8 cellular contexts compared by ENCODE assay signal in the genomic region with DNA sequence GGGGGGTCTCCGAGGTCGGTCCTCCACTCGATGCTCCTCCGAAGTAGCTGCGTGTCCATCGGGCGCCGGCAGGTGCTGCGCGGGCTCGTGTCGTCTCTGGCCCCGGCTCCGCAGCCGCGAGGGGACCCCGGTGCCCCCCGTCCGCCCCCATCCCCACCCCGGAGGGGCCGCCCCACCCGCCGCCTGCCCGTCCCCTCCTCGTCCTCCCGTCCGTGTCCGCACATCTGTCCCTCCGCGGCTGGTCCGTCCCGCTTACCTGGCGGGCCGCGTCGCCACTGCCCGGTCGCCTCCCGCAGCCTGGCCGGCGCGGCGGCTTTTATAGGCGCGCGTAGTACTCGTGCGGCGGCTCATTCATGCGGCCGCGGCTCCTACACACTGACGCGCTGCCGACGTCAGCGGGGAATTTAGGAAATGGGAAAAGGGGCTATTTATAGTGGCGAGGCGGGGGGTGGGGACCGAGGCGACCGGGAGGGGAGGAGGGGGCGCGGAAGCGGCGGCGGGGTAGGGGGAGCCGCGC. TPM values are rescaled to one million over a fixed set of nuclear protein-coding genes. Genes with fewer than 3 reads are reported as not detected.
DNase-seq lines count a peak whose midpoint lies in the region; ATAC-seq, FAIRE-seq and TF ChIP-seq lines count a peak whose summit lies in the region.

No MANE protein-coding gene starts in this region.

- intact Hi-C loops in heart right ventricle (cut with DNase I) (loop anchor here in 5 of 10 donors (5.0 to 10.0 kb wide), 4 partner anchors 124 to 344 kb away; no protein-coding TSS in a partner anchor), Right ventricle myocardium inferior (cut with DNase I) (no loop called here), uterus (cut with DNase I; ENCODE audit: low total_unique reads) (loop anchor here (10.0 kb wide), 1 partner anchor 124 kb away; no protein-coding TSS in a partner anchor)

- H3K4me1 Mint-ChIP-seq in activated T-helper 17 cell treated with anti-CD3 and anti-CD28 coated beads, Interleukin-2, amount 50 U/mL, for 72 hours: peaks cover 11% of the 10 kb centered on the region

- H3K9me3 Mint-ChIP-seq in activated T-helper 17 cell treated with anti-CD3 and anti-CD28 coated beads, Interleukin-2, amount 50 U/mL, for 72 hours: no peaks in the 10 kb centered on the region

- no peak overlapping the region for H3K9ac ChIP-seq in keratinocyte (ENCODE audit: control insufficient read depth, extremely low read depth, insufficient read depth, low read length)

- TF ChIP-seq CTCF in heart right ventricle (IDR thresholded peaks at IDR 0.05) (no peak), keratinocyte (optimal IDR thresholded peaks at IDR 0.05 in 1 of 3, IDR thresholded peaks at IDR 0.05 in 1 of 3, conservative IDR thresholded peaks at IDR 0.05 in 1 of 3; ENCODE audit: extremely low read depth in 1 of 3, insufficient read depth in 2 of 3, low read length in 3 of 3) (peak in 1 of 3 experiments; percentile 2), uterus (IDR thresholded peaks at IDR 0.05) (no peak)

- H3K9me1 ChIP-seq in keratinocyte (ENCODE audit: control insufficient read depth, extremely low read depth, insufficient read depth, low read length): no peaks in the 10 kb centered on the region

- H3K27me3 Mint-ChIP-seq in activated T-helper 17 cell treated with anti-CD3 and anti-CD28 coated beads, Interleukin-2, amount 50 U/mL, for 72 hours: peaks cover 6% of the 10 kb centered on the region

- DNase-seq in heart right ventricle: no peak
- no peak for DNase-seq in Right ventricle myocardium inferior (ENCODE audit: missing footprints)
- no peak for DNase-seq in keratinocyte (ENCODE audit: low read depth, low spot score)
- peak in 1 of 2 donors; percentile 51 for DNase-seq in uterus
- DNase-seq in foreskin melanocyte: no peak

- H3K27ac ChIP-seq in heart right ventricle: peak overlapping the region in 8 of 10 donors; percentile 25 to 62 (median 32)
- H3K27ac ChIP-seq in keratinocyte (ENCODE audit: control insufficient read depth, insufficient read depth, low read length): no peak overlapping the region
- peak overlapping the region; percentile 44 to 70 for H3K27ac ChIP-seq in uterus

- ATAC-seq in heart right ventricle: peak in 2 of 8 donors; percentile 0 to 2
- no peak for ATAC-seq in Right ventricle myocardium inferior
- ATAC-seq in activated T-helper 17 cell treated with anti-CD3 and anti-CD28 coated beads, Interleukin-2, amount 50 U/mL, for 72 hours (replicated peaks): no peak
- no peak for ATAC-seq in GM18867 (IDR thresholded peaks at IDR 0.05; ENCODE audit: unreplicated experiment)
- ATAC-seq in HG03175 (IDR thresholded peaks at IDR 0.05; ENCODE audit: unreplicated experiment): no peak

- peak overlapping the region; percentile 45 for H3K4me2 ChIP-seq in keratinocyte (ENCODE audit: control insufficient read depth, extremely low read depth, insufficient read depth, low read depth, low read length)

- H3K79me2 ChIP-seq in keratinocyte (ENCODE audit: control insufficient read depth, insufficient read depth, low read length): no peaks in the 10 kb centered on the region

- no peaks in the 10 kb centered on the region for H3K9me3 ChIP-seq in heart right ventricle
- H3K9me3 ChIP-seq in keratinocyte (ENCODE audit: control insufficient read depth, low read depth, low read length): no peaks in the 10 kb centered on the region
- H3K9me3 ChIP-seq in uterus: no peaks in the 10 kb centered on the region

- H3K4me1 ChIP-seq in heart right ventricle (peaks cover 18 to 54% (median 45%) of the 10 kb centered on the region in 9 donors), keratinocyte (ENCODE audit: control insufficient read depth, extremely low read depth, insufficient read depth, low read length) (peaks cover 18% of the 10 kb centered on the region), uterus (peaks cover 7 to 16% of the 10 kb centered on the region in 2 donors)

- H3K4me3 Mint-ChIP-seq in activated T-helper 17 cell treated with anti-CD3 and anti-CD28 coated beads, Interleukin-2, amount 50 U/mL, for 72 hours: peak overlapping the region; percentile 55

- no peak for TF ChIP-seq POLR2A in uterus (IDR thresholded peaks at IDR 0.05)

- H4K20me1 ChIP-seq in keratinocyte (ENCODE audit: control insufficient read depth, extremely low read depth, insufficient read depth, low read length): peaks cover 6% of the 10 kb centered on the region

- H3K36me3 Mint-ChIP-seq in activated T-helper 17 cell treated with anti-CD3 and anti-CD28 coated beads, Interleukin-2, amount 50 U/mL, for 72 hours (ENCODE audit: low read depth): peaks cover 21% of the 10 kb centered on the region

- H3K4me3 ChIP-seq in heart right ventricle (peak overlapping the region; percentile 38 to 88 (median 58)), keratinocyte (ENCODE audit: control insufficient read depth in 2 of 3, extremely low read depth in 1 of 3, insufficient read depth in 2 of 3, low read depth in 1 of 3, low read length in 3 of 3) (peak overlapping the region; percentile 8 to 58 (median 27)), uterus (peak overlapping the region; percentile 30 to 63)

- H3K27me3 ChIP-seq in heart right ventricle (peaks cover 0 to 66% (median 10%) of the 10 kb centered on the region in 7 donors), keratinocyte (ENCODE audit: control insufficient read depth, extremely low read depth, insufficient read depth, low read length) (peaks cover 9% of the 10 kb centered on the region), uterus (no peaks in the 10 kb centered on the region)

- dilution Hi-C loops in keratinocyte (cut with MboI; ENCODE audit: extremely low pct_ligation_motif_present, low sequenced_read_pairs): no loop called here

- H2AFZ ChIP-seq in keratinocyte (ENCODE audit: control insufficient read depth, low read length): no peak overlapping the region

- H3K27ac Mint-ChIP-seq in activated T-helper 17 cell treated with anti-CD3 and anti-CD28 coated beads, Interleukin-2, amount 50 U/mL, for 72 hours: peak overlapping the region; percentile 50

- no peak for FAIRE-seq in keratinocyte (lab: Jason Lieb, UNC)

- WGBS in heart right ventricle, 2 donors: 0 to 1% methylated on average over 62 to 67 of the region's 69 CpGs

- no peaks in the 10 kb centered on the region for H3K36me3 ChIP-seq in heart right ventricle
- H3K36me3 ChIP-seq in keratinocyte (ENCODE audit: control insufficient read depth in 2 of 2, extremely low read depth in 1 of 2, insufficient read depth in 2 of 2, low read length in 2 of 2): no peaks in the 10 kb centered on the region
- no peaks in the 10 kb centered on the region for H3K36me3 ChIP-seq in uterus

RNA-seq across cellular contexts. Expression of gene HIC1, which starts 4.0 kb away (rescaled TPM):
- 10 to 100 TPM in 7 of 10 donors, 1 to 10 TPM in 3; 3.5 to 37.5 (median 12.1) TPM for total RNA-seq in heart right ventricle
- polyA plus RNA-seq in heart right ventricle: 10 to 100 TPM in 1 of 2 donors, 1 to 10 TPM in 1; 8.3 to 14.3 TPM
- total RNA-seq in Right ventricle myocardium inferior: 22.7 TPM
- 10 to 100 TPM; 22.8 to 24.4 TPM for total RNA-seq in activated T-helper 17 cell treated with anti-CD3 and anti-CD28 coated beads, Interleukin-2, amount 50 U/mL, for 72 hours
- polyA plus RNA-seq in keratinocyte: 0.64 to 1.1 TPM (median 0.92 TPM) in 3 replicates
- polyA plus RNA-seq in keratinocyte (2011; ENCODE audit: low read depth): not detected
- 0.23 and 0.82 TPM in 2 replicates for polyA plus RNA-seq in keratinocyte (2011; cell fraction: cytosol; rRNA removed)
- polyA plus RNA-seq in keratinocyte (2011; cell fraction: nucleus; rRNA removed): 1.4 and 1.5 TPM in 2 replicates
- 0.45 and 1.7 TPM in 2 replicates for polyA plus RNA-seq in keratinocyte (2012; ENCODE audit: low replicate concordance)
- polyA minus RNA-seq in keratinocyte: 0.58 to 1.4 TPM (median 1.3 TPM) in 3 replicates
- 6.5 TPM for polyA minus RNA-seq in keratinocyte (2011; cell fraction: cytosol; rRNA and poly(A)+ RNA removed)
- 2.1 and 3.1 TPM in 2 replicates for polyA minus RNA-seq in keratinocyte (2011; cell fraction: nucleus; rRNA and poly(A)+ RNA removed)
- total RNA-seq in uterus: 10 to 100 TPM; 21.8 to 86.9 (median 54.2) TPM

RNA-seq across cellular contexts. Expression of gene OVCA2, which starts 9.1 kb away (rescaled TPM):
- total RNA-seq in heart right ventricle (10 to 100 TPM; 15.3 to 25.4 (median 17.6) TPM), Right ventricle myocardium inferior (14.3 TPM), uterus (10 to 100 TPM in 3 of 4 donors, 1 to 10 TPM in 1; 7.9 to 27.4 (median 19.8) TPM)
- polyA plus RNA-seq in heart right ventricle (10 to 100 TPM; 43.3 to 47.5 TPM), keratinocyte (41.2 to 58.1 TPM (median 53.5 TPM) in 3 replicates)
- 10 to 100 TPM; 20.7 to 39.3 TPM for total RNA-seq in activated T-helper 17 cell treated with anti-CD3 and anti-CD28 coated beads, Interleukin-2, amount 50 U/mL, for 72 hours
- polyA plus RNA-seq in keratinocyte (2011; ENCODE audit: low read depth): 3.8 TPM
- 49.1 and 57.0 TPM in 2 replicates for polyA plus RNA-seq in keratinocyte (2011; cell fraction: cytosol; rRNA removed)
- 17.6 and 24.7 TPM in 2 replicates for polyA plus RNA-seq in keratinocyte (2011; cell fraction: nucleus; rRNA removed)
- 31.2 and 45.0 TPM in 2 replicates for polyA plus RNA-seq in keratinocyte (2012; ENCODE audit: low replicate concordance)
- 31.3 to 46.1 TPM (median 45.4 TPM) in 3 replicates for polyA minus RNA-seq in keratinocyte
- 34.9 TPM for polyA minus RNA-seq in keratinocyte (2011; cell fraction: cytosol; rRNA and poly(A)+ RNA removed)
- 3.7 and 4.8 TPM in 2 replicates for polyA minus RNA-seq in keratinocyte (2011; cell fraction: nucleus; rRNA and poly(A)+ RNA removed)

RNA-seq across cellular contexts. Expression of gene DPH1, which starts 21.0 kb away (rescaled TPM):
- total RNA-seq in heart right ventricle: 10 to 100 TPM; 22.8 to 40.0 (median 25.9) TPM
- polyA plus RNA-seq in heart right ventricle: 10 to 100 TPM; 19.0 to 28.9 TPM
- total RNA-seq in Right ventricle myocardium inferior: 24.1 TPM
- 10 to 100 TPM; 36.9 to 40.2 TPM for total RNA-seq in activated T-helper 17 cell treated with anti-CD3 and anti-CD28 coated beads, Interleukin-2, amount 50 U/mL, for 72 hours
- polyA plus RNA-seq in keratinocyte: 18.9 to 28.8 TPM (median 22.6 TPM) in 3 replicates
- polyA plus RNA-seq in keratinocyte (2011; ENCODE audit: low read depth): 25.6 TPM
- polyA plus RNA-seq in keratinocyte (2011; cell fraction: cytosol; rRNA removed): 16.4 and 23.0 TPM in 2 replicates
- polyA plus RNA-seq in keratinocyte (2011; cell fraction: nucleus; rRNA removed): 60.2 and 66.6 TPM in 2 replicates
- polyA plus RNA-seq in keratinocyte (2012; ENCODE audit: low replicate concordance): 20.3 and 26.1 TPM in 2 replicates
- polyA minus RNA-seq in keratinocyte: 20.7 to 57.0 TPM (median 32.0 TPM) in 3 replicates
- 24.7 TPM for polyA minus RNA-seq in keratinocyte (2011; cell fraction: cytosol; rRNA and poly(A)+ RNA removed)
- 19.8 and 26.3 TPM in 2 replicates for polyA minus RNA-seq in keratinocyte (2011; cell fraction: nucleus; rRNA and poly(A)+ RNA removed)
- total RNA-seq in uterus: 100 to 1,000 TPM in 1 of 4 donors, 10 to 100 TPM in 3; 26.8 to 121 (median 49.1) TPM

RNA-seq across cellular contexts. Expression of gene RTN4RL1, which starts 25.8 kb away (rescaled TPM):
- total RNA-seq in heart right ventricle: 1 to 10 TPM in 9 of 10 donors, under 1 TPM in 1; 0.81 to 6.3 (median 2.5) TPM
- polyA plus RNA-seq in heart right ventricle: 1 to 10 TPM; 3.0 to 3.1 TPM
- 3.2 TPM for total RNA-seq in Right ventricle myocardium inferior
- under 1 TPM in 1 of 2 donors, not detected in 1; 0.09 TPM for total RNA-seq in activated T-helper 17 cell treated with anti-CD3 and anti-CD28 coated beads, Interleukin-2, amount 50 U/mL, for 72 hours
- polyA plus RNA-seq in keratinocyte: 2.3 to 3.4 TPM (median 2.4 TPM) in 3 replicates
- 2.1 TPM for polyA plus RNA-seq in keratinocyte (2011; ENCODE audit: low read depth)
- 1.5 and 2.8 TPM in 2 replicates for polyA plus RNA-seq in keratinocyte (2011; cell fraction: cytosol; rRNA removed)
- polyA plus RNA-seq in keratinocyte (2011; cell fraction: nucleus; rRNA removed): 4.2 and 6.1 TPM in 2 replicates
- polyA plus RNA-seq in keratinocyte (2012; ENCODE audit: low replicate concordance): 3.4 and 3.8 TPM in 2 replicates
- 1.1 to 2.0 TPM (median 1.4 TPM) in 3 replicates for polyA minus RNA-seq in keratinocyte
- 5.8 TPM for polyA minus RNA-seq in keratinocyte (2011; cell fraction: cytosol; rRNA and poly(A)+ RNA removed)
- polyA minus RNA-seq in keratinocyte (2011; cell fraction: nucleus; rRNA and poly(A)+ RNA removed): 4.0 and 4.9 TPM in 2 replicates
- 1 to 10 TPM in 3 of 4 donors, not detected in 1; 1.4 to 4.9 (median 1.9) TPM for total RNA-seq in uterus
